Comparison of ENCODE assay signal across 1 cellular context in genomic region chr12:119153477-119154434, GRCh38.
TF ChIP-seq lines count a peak whose summit lies in the region.

No MANE protein-coding gene starts in this region.

TF ChIP-seq in GM23338, 12 proteins besides CTCF, POLR2A, EP300 and RAD21 (continued from another document):
- TF ChIP-seq, protein P1, sequence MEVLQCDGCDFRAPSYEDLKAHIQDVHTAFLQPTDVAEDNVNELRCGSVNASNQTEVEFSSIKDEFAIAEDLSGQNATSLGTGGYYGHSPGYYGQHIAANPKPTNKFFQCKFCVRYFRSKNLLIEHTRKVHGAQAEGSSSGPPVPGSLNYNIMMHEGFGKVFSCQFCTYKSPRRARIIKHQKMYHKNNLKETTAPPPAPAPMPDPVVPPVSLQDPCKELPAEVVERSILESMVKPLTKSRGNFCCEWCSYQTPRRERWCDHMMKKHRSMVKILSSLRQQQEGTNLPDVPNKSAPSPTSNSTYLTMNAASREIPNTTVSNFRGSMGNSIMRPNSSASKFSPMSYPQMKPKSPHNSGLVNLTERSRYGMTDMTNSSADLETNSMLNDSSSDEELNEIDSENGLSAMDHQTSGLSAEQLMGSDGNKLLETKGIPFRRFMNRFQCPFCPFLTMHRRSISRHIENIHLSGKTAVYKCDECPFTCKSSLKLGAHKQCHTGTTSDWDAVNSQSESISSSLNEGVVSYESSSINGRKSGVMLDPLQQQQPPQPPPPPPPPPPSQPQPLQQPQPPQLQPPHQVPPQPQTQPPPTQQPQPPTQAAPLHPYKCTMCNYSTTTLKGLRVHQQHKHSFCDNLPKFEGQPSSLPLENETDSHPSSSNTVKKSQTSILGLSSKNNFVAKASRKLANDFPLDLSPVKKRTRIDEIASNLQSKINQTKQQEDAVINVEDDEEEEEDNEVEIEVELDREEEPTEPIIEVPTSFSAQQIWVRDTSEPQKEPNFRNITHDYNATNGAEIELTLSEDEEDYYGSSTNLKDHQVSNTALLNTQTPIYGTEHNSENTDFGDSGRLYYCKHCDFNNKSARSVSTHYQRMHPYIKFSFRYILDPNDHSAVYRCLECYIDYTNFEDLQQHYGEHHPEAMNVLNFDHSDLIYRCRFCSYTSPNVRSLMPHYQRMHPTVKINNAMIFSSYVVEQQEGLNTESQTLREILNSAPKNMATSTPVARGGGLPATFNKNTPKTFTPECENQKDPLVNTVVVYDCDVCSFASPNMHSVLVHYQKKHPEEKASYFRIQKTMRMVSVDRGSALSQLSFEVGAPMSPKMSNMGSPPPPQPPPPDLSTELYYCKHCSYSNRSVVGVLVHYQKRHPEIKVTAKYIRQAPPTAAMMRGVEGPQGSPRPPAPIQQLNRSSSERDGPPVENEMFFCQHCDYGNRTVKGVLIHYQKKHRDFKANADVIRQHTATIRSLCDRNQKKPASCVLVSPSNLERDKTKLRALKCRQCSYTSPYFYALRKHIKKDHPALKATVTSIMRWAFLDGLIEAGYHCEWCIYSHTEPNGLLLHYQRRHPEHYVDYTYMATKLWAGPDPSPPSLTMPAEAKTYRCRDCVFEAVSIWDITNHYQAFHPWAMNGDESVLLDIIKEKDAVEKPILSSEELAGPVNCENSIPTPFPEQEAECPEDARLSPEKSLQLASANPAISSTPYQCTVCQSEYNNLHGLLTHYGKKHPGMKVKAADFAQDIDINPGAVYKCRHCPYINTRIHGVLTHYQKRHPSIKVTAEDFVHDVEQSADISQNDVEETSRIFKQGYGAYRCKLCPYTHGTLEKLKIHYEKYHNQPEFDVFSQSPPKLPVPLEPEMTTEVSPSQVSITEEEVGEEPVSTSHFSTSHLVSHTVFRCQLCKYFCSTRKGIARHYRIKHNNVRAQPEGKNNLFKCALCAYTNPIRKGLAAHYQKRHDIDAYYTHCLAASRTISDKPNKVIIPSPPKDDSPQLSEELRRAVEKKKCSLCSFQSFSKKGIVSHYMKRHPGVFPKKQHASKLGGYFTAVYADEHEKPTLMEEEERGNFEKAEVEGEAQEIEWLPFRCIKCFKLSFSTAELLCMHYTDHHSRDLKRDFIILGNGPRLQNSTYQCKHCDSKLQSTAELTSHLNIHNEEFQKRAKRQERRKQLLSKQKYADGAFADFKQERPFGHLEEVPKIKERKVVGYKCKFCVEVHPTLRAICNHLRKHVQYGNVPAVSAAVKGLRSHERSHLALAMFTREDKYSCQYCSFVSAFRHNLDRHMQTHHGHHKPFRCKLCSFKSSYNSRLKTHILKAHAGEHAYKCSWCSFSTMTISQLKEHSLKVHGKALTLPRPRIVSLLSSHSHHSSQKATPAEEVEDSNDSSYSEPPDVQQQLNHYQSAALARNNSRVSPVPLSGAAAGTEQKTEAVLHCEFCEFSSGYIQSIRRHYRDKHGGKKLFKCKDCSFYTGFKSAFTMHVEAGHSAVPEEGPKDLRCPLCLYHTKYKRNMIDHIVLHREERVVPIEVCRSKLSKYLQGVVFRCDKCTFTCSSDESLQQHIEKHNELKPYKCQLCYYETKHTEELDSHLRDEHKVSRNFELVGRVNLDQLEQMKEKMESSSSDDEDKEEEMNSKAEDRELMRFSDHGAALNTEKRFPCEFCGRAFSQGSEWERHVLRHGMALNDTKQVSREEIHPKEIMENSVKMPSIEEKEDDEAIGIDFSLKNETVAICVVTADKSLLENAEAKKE (CRISPR knock-in tag; IDR thresholded peaks at IDR 0.05): peak; percentile 20; the same call in 1 of the 2 replicates
- TF ChIP-seq ZNF114 (CRISPR knock-in tag; IDR thresholded peaks at IDR 0.05) (no peak), CREB1 (CRISPR knock-in tag; IDR thresholded peaks at IDR 0.05; ENCODE audit: low read depth) (peak; percentile 2), NANOG (IDR thresholded peaks at IDR 0.05; ENCODE audit: borderline replicate concordance) (no peak)
